In genomic region chr20:21026951-21027350, GRCh38 we compare ENCODE assay signal across 1 cellular context.
A peak's percentile ranks its signal among the peaks of the same experiment; 100 is the strongest.
TF ChIP-seq lines count a peak whose summit lies in the region.

No MANE protein-coding gene starts in this region.

TF ChIP-seq in HepG2, 621 proteins besides CTCF, POLR2A, EP300 and RAD21:
- 0 out of 2 replicates have a peak, but pooled peaks have one; percentile 38 for TF ChIP-seq CREB1 (IDR thresholded peaks at IDR 0.05)
- no peak for TF ChIP-seq CREB1 (CRISPR knock-in tag; IDR thresholded peaks at IDR 0.05)
- no peak for TF ChIP-seq ZNF800 (CRISPR knock-in tag; IDR thresholded peaks at IDR 0.05)
TF ChIP-seq in HepG2: peak in this region for 1.
